ENCODE assay signal across 1 cellular context in the genomic region with DNA sequence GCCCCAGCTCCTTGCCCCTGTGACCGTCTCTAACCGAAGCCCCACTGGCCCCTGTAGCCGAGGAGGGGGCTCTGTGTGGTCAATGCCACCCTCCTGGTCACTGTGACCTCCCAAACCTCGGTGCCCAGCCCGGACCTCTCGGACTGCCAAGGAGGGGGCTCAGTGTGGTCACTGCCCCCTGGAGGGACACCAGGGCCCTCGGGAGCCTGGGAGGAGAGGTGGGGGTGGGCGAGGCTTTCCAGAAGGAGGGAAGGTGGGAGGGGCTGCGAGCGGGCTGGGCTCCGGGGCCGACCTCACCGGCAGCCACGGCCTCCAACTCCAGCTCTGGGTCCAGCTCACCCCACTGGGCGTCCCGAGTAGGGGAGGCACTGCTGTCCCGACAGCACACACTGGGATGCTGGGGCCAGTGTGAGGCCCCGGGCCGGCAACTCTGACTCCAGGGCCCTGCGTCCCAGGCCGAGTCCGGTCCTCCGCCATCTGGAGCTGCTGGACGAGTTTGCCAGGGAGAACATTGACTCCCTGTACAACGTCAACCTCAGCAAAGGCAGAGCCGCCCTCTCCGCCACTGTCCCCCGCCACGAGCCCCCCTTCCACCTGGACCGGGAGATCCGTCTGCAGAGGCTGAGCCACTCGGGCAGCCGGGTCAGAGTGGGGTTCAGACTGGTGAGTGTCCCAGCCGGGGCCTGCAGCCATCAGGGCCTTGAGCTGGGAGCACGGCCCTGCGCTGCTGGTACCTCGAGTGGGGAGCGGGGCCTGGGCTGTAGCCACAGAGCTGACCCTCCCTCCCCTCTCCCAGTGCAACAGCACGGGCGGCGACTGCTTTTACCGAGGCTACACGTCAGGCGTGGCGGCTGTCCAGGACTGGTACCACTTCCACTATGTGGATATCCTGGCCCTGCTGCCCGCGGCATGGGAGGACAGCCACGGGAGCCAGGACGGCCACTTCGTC.
TF ChIP-seq lines count a peak whose summit lies in the region.

No MANE protein-coding gene starts in this region.

TF ChIP-seq in H1, 55 proteins besides CTCF, POLR2A, EP300 and RAD21:
- TF ChIP-seq BCL11A (IDR thresholded peaks at IDR 0.05; ENCODE audit: low read depth in 2 of 2, low read length in 2 of 2) (no peak), POU5F1 (IDR thresholded peaks at IDR 0.05; ENCODE audit: low read depth, low read length) (no peak), CHD7 (IDR thresholded peaks at IDR 0.05; ENCODE audit: insufficient replicate concordance, low read length) (no peak), SP2 (IDR thresholded peaks at IDR 0.05; ENCODE audit: low read length) (no peak), NRF1 (IDR thresholded peaks at IDR 0.05; ENCODE audit: low read depth, low read length) (no peak), FOSL1 (IDR thresholded peaks at IDR 0.05; ENCODE audit: insufficient read depth, low read depth, low read length) (no peak), NANOG (IDR thresholded peaks at IDR 0.05; ENCODE audit: insufficient read depth, low read depth, low read length, poor library complexity, severe bottlenecking) (no peak), TBP (IDR thresholded peaks at IDR 0.05; ENCODE audit: low read depth, low read length) (no peak)
- TF ChIP-seq, protein P1, sequence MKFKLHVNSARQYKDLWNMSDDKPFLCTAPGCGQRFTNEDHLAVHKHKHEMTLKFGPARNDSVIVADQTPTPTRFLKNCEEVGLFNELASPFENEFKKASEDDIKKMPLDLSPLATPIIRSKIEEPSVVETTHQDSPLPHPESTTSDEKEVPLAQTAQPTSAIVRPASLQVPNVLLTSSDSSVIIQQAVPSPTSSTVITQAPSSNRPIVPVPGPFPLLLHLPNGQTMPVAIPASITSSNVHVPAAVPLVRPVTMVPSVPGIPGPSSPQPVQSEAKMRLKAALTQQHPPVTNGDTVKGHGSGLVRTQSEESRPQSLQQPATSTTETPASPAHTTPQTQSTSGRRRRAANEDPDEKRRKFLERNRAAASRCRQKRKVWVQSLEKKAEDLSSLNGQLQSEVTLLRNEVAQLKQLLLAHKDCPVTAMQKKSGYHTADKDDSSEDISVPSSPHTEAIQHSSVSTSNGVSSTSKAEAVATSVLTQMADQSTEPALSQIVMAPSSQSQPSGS (IDR thresholded peaks at IDR 0.05; ENCODE audit: low read length) = no peak
